16 cellular contexts compared by ENCODE assay signal in genomic region chr6:151109361-151109760, GRCh38.
DNase-seq lines count a peak whose midpoint lies in the region; ATAC-seq, FAIRE-seq and TF ChIP-seq lines count a peak whose summit lies in the region.
"Had no signal": no experiment of that assay in that cellular context is flagged by ENCODE, and none has a peak within 500 bp of the region (broad histone marks: within the 10 kb centered on the region; RNA-seq: fewer than 3 reads in every experiment).

No MANE protein-coding gene starts in this region.

- no CpG with 5 or more reads among the region's 8 CpGs for WGBS in IMR-90 (ENCODE audit: extremely low coverage in 2 of 2, insufficient read length in 1 of 2), 2 experiments
- 76% methylated on average over 8 of the region's 8 CpGs for WGBS in pancreas, 2 donors

- no peak for TF ChIP-seq CTCF in IMR-90 (conservative IDR thresholded peaks at IDR 0.05; ENCODE audit: low read depth, low read length)
- TF ChIP-seq CTCF in astrocyte (IDR thresholded peaks at IDR 0.05; ENCODE audit: insufficient read depth, low read depth, low read length): no peak
- no peak for TF ChIP-seq CTCF in fibroblast of villous mesenchyme (IDR thresholded peaks at IDR 0.05; ENCODE audit: insufficient read depth, low read depth, low read length)
- TF ChIP-seq CTCF in osteocyte (IDR thresholded peaks at IDR 0.05): no peak
- TF ChIP-seq CTCF in Peyer's patch (IDR thresholded peaks at IDR 0.05): no peak
- TF ChIP-seq CTCF in pancreas (IDR thresholded peaks at IDR 0.05): no peak

- no peak overlapping the region for H4K8ac ChIP-seq in IMR-90 (ENCODE audit: low read depth in 2 of 2, low read length in 2 of 2)

- no peaks in the 10 kb centered on the region for H3K79me1 ChIP-seq in IMR-90 (ENCODE audit: low read depth in 1 of 2, low read length in 2 of 2)

- ATAC-seq in IMR-90 (ENCODE audit: low read depth) (peak; percentile 92), pancreas (no peak)
- ATAC-seq: CD8-positive, alpha-beta T cell had no signal

- H3K27me3 ChIP-seq in IMR-90 (ENCODE audit: control insufficient read depth, insufficient read depth, low read length) (peaks cover 36% of the 10 kb centered on the region), astrocyte (ENCODE audit: insufficient read depth, low read length) (no peaks in the 10 kb centered on the region), Peyer's patch (no peaks in the 10 kb centered on the region), pancreas (no peaks in the 10 kb centered on the region)

- H3K9ac ChIP-seq in IMR-90 (ENCODE audit: low read depth, low read length) (no peak overlapping the region), astrocyte (ENCODE audit: low read length) (no peak overlapping the region)
- H3K9ac ChIP-seq: SK-N-SH had no signal

- H3K4me2 ChIP-seq in IMR-90 (ENCODE audit: low read depth, low read length): peak overlapping the region; percentile 34; the same call in 1 of the 2 replicates
- no peak overlapping the region for H3K4me2 ChIP-seq in astrocyte (ENCODE audit: low read length)
- H3K4me2 ChIP-seq: SK-N-SH had no signal

- no peak overlapping the region for H2AK5ac ChIP-seq in IMR-90 (ENCODE audit: low read depth, low read length)

- TF ChIP-seq POLR2A in IMR-90 (IDR thresholded peaks at IDR 0.05; ENCODE audit: low read depth, low read length): no peak
- TF ChIP-seq POLR2A in Peyer's patch (IDR thresholded peaks at IDR 0.05): no peak

- H3K4me1 Mint-ChIP-seq in astrocyte (ENCODE audit: low read depth, unreplicated experiment) (peaks cover 1% of the 10 kb centered on the region), osteocyte (ENCODE audit: unreplicated experiment) (peaks cover 27% of the 10 kb centered on the region)

- no peak overlapping the region for H2BK5ac ChIP-seq in IMR-90 (ENCODE audit: low read depth, low read length, poor library complexity, severe bottlenecking)

- no peak overlapping the region for H3K4ac ChIP-seq in IMR-90 (ENCODE audit: low read depth, low read length)

- DNase-seq in IMR-90 (peak; percentile 84), astrocyte (ENCODE audit: low read depth) (peak; percentile 55), fibroblast of villous mesenchyme (ENCODE audit: low read depth) (peak; percentile 90), osteocyte (ENCODE audit: extremely low spot score, unreplicated experiment) (no peak), SHP77 treated with DMSO at 0.1 percent for 48 hours (lab: John Stamatoyannopoulos, UW) (no peak), NOMO-1 treated with dmso at 0.1 percent for 144 hours (lab: John Stamatoyannopoulos, UW; ENCODE audit: unreplicated experiment) (no peak), Peyer's patch (no peak), pancreas (no peak)
- DNase-seq: CD8-positive, alpha-beta T cell; KG1; NCI-H1092; NCI-H146; NCI-H2081; NCI-H748 treated with DMSO at 0.1 percent for 48 hours; SK-N-SH had no signal

- H3K9me3 Mint-ChIP-seq in astrocyte (ENCODE audit: unreplicated experiment) (no peaks in the 10 kb centered on the region), osteocyte (ENCODE audit: unreplicated experiment) (no peaks in the 10 kb centered on the region)
- H3K9me3 Mint-ChIP-seq: CD8-positive, alpha-beta T cell had no signal

- H2BK20ac ChIP-seq in IMR-90 (ENCODE audit: low read depth, low read length): no peak overlapping the region

- H3K4me1 ChIP-seq in IMR-90 (ENCODE audit: control insufficient read depth, insufficient read depth, low read length) (peaks cover 9% of the 10 kb centered on the region), astrocyte (ENCODE audit: insufficient read depth, low read length) (peaks cover 3% of the 10 kb centered on the region), Peyer's patch (no peaks in the 10 kb centered on the region), pancreas (no peaks in the 10 kb centered on the region)

- intact Hi-C loops in IMR-90 (cut with micrococcal nuclease) (loop anchor here (2.0 kb wide), 2 partner anchors 41 to 215 kb away; no protein-coding TSS in a partner anchor), pancreas (cut with DNase I) (no loop called here)

- H3K79me2 ChIP-seq in astrocyte (ENCODE audit: insufficient read depth, low read length): no peaks in the 10 kb centered on the region

- peaks cover 6% of the 10 kb centered on the region for H3K9me1 ChIP-seq in IMR-90 (ENCODE audit: insufficient read depth, low read length)

- no peak overlapping the region for H3K14ac ChIP-seq in IMR-90 (replicated peaks; ENCODE audit: low read depth, low read length)

- peaks cover 3% of the 10 kb centered on the region for H3K27me3 Mint-ChIP-seq in astrocyte (ENCODE audit: low read depth, unreplicated experiment)
- H3K27me3 Mint-ChIP-seq in osteocyte (ENCODE audit: unreplicated experiment): no peaks in the 10 kb centered on the region

- POLR2A ChIA-PET in IMR-90 (lab: Charles Lee; ENCODE audit: unreplicated experiment): no interaction called here

- peaks cover 18% of the 10 kb centered on the region; the same call in 1 of the 2 replicates for H4K20me1 ChIP-seq in IMR-90 (ENCODE audit: insufficient read depth, low read length)
- H4K20me1 ChIP-seq in astrocyte (ENCODE audit: insufficient read depth, low read length): no peaks in the 10 kb centered on the region

- dilution Hi-C loops in IMR-90 (cut with HindIII; ENCODE audit: low sequenced_read_pairs, unreplicated experiment): no loop called here

- BruUV-seq in IMR-90 (replicated peaks; lab: Mats Ljungman, UMichigan): no TSS peak

- no peak overlapping the region for H2BK120ac ChIP-seq in IMR-90 (ENCODE audit: low read depth, low read length)

- H2AFZ ChIP-seq in IMR-90 (replicated peaks; ENCODE audit: low read length, poor library complexity) (no peak overlapping the region), astrocyte (ENCODE audit: low read depth, low read length) (no peak overlapping the region)

- no peak overlapping the region for H3K56ac ChIP-seq in IMR-90 (ENCODE audit: extremely low read depth, insufficient read depth, low read length)

- no peak overlapping the region for H3K18ac ChIP-seq in IMR-90 (ENCODE audit: low read depth, low read length)

- H3K27ac Mint-ChIP-seq in astrocyte (ENCODE audit: unreplicated experiment) (no peak overlapping the region), osteocyte (ENCODE audit: unreplicated experiment) (peak overlapping the region; percentile 83)
- H3K27ac Mint-ChIP-seq: CD8-positive, alpha-beta T cell had no signal

- H3K9me3 ChIP-seq in IMR-90 (ENCODE audit: control insufficient read depth, insufficient read depth, low read length) (no peaks in the 10 kb centered on the region), astrocyte (ENCODE audit: insufficient read depth, low read depth, low read length) (no peaks in the 10 kb centered on the region), Peyer's patch (no peaks in the 10 kb centered on the region), pancreas (no peaks in the 10 kb centered on the region)
- H3K9me3 ChIP-seq: SK-N-SH had no signal

- H3K4me3 ChIP-seq in IMR-90 (ENCODE audit: insufficient read depth, low read depth, low read length) (no peak overlapping the region), astrocyte (ENCODE audit: insufficient read depth, low read depth, low read length) (no peak overlapping the region), fibroblast of villous mesenchyme (ENCODE audit: low read depth, low read length) (no peak overlapping the region), Peyer's patch (no peak overlapping the region), pancreas (no peak overlapping the region)

- no peak overlapping the region for H3K27ac ChIP-seq in IMR-90 (ENCODE audit: insufficient read depth, low read length)
- no peak overlapping the region for H3K27ac ChIP-seq in astrocyte (ENCODE audit: low read depth, low read length)
- no peak overlapping the region for H3K27ac ChIP-seq in Peyer's patch
- H3K27ac ChIP-seq in pancreas: no peak overlapping the region

- H3K36me3 ChIP-seq in IMR-90 (ENCODE audit: control insufficient read depth, insufficient read depth, low read length) (no peaks in the 10 kb centered on the region), astrocyte (ENCODE audit: insufficient read depth, low read length) (no peaks in the 10 kb centered on the region), Peyer's patch (no peaks in the 10 kb centered on the region), pancreas (no peaks in the 10 kb centered on the region)

- H3K36me3 Mint-ChIP-seq in astrocyte (ENCODE audit: low read depth, unreplicated experiment) (no peaks in the 10 kb centered on the region), osteocyte (ENCODE audit: unreplicated experiment) (no peaks in the 10 kb centered on the region)
- H3K36me3 Mint-ChIP-seq: CD8-positive, alpha-beta T cell had no signal

- 0 out of 2 replicates have a peak, but pooled peaks have one; percentile 4 for TF ChIP-seq RAD21 in IMR-90 (IDR thresholded peaks at IDR 0.05; ENCODE audit: low read length)

- H3K4me3 Mint-ChIP-seq in astrocyte (ENCODE audit: unreplicated experiment) (no peak overlapping the region), osteocyte (ENCODE audit: unreplicated experiment) (no peak overlapping the region)
- H3K4me3 Mint-ChIP-seq: CD8-positive, alpha-beta T cell had no signal

- H2AK9ac ChIP-seq in IMR-90 (replicated peaks; ENCODE audit: low read depth, low read length, poor library complexity): no peak overlapping the region

- FAIRE-seq in astrocyte (lab: Jason Lieb, UNC): no peak
- FAIRE-seq in pancreas (lab: Jason Lieb, UNC): no peak
- FAIRE-seq: G401.6 had no signal

- CTCF ChIA-PET in IMR-90 (lab: Yijun Ruan, JAX): interaction anchor here (0.6 to 0.7 kb wide), 2 partner anchors 145 to 218 kb away, joined by 3 to 5 read pairs; no protein-coding TSS in a partner anchor

- H4K91ac ChIP-seq in IMR-90 (ENCODE audit: insufficient read depth, low read depth, low read length): no peak overlapping the region

- in situ Hi-C loops in IMR-90 (cut with MboI; ENCODE audit: low sequenced_read_pairs): no loop called here

- no peak overlapping the region for H2BK15ac ChIP-seq in IMR-90 (ENCODE audit: low read depth, low read length)

- H4K5ac ChIP-seq in IMR-90 (ENCODE audit: low read depth, low read length): no peak overlapping the region

- no peak overlapping the region for H3K23ac ChIP-seq in IMR-90 (ENCODE audit: low read depth, low read length)

TF ChIP-seq in IMR-90, 13 proteins besides CTCF, POLR2A, EP300 and RAD21:
- TF ChIP-seq MAZ (IDR thresholded peaks at IDR 0.05; ENCODE audit: borderline replicate concordance, low read depth, low read length) (0 out of 2 replicates have a peak, but pooled peaks have one; percentile 23), FOS (IDR thresholded peaks at IDR 0.05; ENCODE audit: low read depth, low read length) (no peak)

Comparison
In these comparisons a context has a peak if more than half of its experiments do, and no peak if none do; other contexts are left out.
1. DNase-seq: peak in IMR-90 (single experiment), astrocyte (single experiment) and fibroblast of villous mesenchyme (single experiment); none in osteocyte (single experiment), SHP77 treated with DMSO at 0.1 percent for 48 hours (single experiment), NOMO-1 treated with dmso at 0.1 percent for 144 hours (single experiment), Peyer's patch (0 of 3) and pancreas (0 of 6).